Comparison of ENCODE assay signal across 8 cellular contexts in the genomic region with DNA sequence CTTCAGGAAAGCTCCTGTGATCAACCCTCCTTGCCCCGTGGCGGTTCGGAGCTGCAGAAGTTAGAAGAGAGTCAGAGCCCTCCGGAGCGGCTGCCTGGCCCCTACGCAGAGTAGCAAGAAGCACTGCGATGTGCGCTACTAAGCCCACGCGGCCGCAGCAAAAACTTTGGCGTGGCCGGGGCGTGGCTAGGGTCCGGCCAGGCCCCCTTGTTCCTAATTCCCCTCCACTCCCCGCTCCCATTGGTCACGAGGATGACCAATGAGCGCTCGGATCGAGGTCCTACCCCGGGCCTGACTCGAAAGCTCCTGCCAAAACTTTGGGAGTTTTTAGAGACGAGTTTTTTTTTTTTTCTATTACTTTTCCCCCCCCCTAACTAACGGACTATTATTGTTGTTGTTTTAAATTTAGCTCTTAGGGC. TPM values are rescaled to one million over a fixed set of nuclear protein-coding genes. Genes with fewer than 3 reads are reported as not detected.
DNase-seq lines count a peak whose midpoint lies in the region; ATAC-seq and TF ChIP-seq lines count a peak whose summit lies in the region.

A gene with protein sequence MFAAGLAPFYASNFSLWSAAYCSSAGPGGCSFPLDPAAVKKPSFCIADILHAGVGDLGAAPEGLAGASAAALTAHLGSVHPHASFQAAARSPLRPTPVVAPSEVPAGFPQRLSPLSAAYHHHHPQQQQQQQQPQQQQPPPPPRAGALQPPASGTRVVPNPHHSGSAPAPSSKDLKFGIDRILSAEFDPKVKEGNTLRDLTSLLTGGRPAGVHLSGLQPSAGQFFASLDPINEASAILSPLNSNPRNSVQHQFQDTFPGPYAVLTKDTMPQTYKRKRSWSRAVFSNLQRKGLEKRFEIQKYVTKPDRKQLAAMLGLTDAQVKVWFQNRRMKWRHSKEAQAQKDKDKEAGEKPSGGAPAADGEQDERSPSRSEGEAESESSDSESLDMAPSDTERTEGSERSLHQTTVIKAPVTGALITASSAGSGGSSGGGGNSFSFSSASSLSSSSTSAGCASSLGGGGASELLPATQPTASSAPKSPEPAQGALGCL (plus strand): TSS at position 354 of the 419 bp plus-strand sequence. CDS start 415 bp downstream, outside the sequence.

- H3K9me3 Mint-ChIP-seq in activated CD4-positive, alpha-beta T cell treated with anti-CD3 and anti-CD28 coated beads, Interleukin-2, amount 10 ng/mL, durations not matched to agents 24 days and 14 days, result no peaks in the 10 kb centered on the region
- H3K9me3 Mint-ChIP-seq in H9, result peaks cover 0 to 3% of the 10 kb centered on the region in 2 experiments; a peak in 2 of 5 replicates
- no peaks in the 10 kb centered on the region for H3K9me3 Mint-ChIP-seq in activated CD8-positive, alpha-beta T cell treated with anti-CD3 and anti-CD28 coated beads, Interleukin-2, amount 10 ng/mL, durations not matched to agents 7 days and 5 days (ENCODE audit: insufficient read depth)

- H3K4me3 ChIP-seq in MG63, result peak within 1 kb of the TSS; percentile 67
- peak within 1 kb of the TSS; percentile 81 for H3K4me3 ChIP-seq in fibroblast of pulmonary artery (replicated peaks; ENCODE audit: low read depth, low read length)
- H3K4me3 ChIP-seq in muscle layer of duodenum (ENCODE audit: low read depth in 1 of 2, low read length in 2 of 2), result peak within 1 kb of the TSS; percentile 67 to 95

- no peak within 1 kb of the TSS for H3K9ac ChIP-seq in H9 (ENCODE audit: extremely low read depth, insufficient read length, low read length)

- no peak within 1 kb of the TSS for H4K91ac ChIP-seq in H9 (ENCODE audit: insufficient read length, low read depth, low read length)

- H3K27ac ChIP-seq in H9 (ENCODE audit: insufficient read length, low read depth, low read length) (no peak within 1 kb of the TSS), muscle layer of duodenum (ENCODE audit: low read length) (peak within 1 kb of the TSS; percentile 95)

- WGBS in H9 (ENCODE audit: extremely low coverage, insufficient read length, low lambda C conversion rate), result no CpG with 5 or more reads among the region's 24 CpGs

- no peaks in the 10 kb centered on the region for H3K79me1 ChIP-seq in H9 (ENCODE audit: insufficient read depth, low read depth, low read length, poor library complexity, severe bottlenecking)

- H3K36me3 ChIP-seq in MG63, result peaks cover 29% of the 10 kb centered on the region
- peaks cover 0 to 20% of the 10 kb centered on the region in 2 donors for H3K36me3 ChIP-seq in muscle layer of duodenum (ENCODE audit: control insufficient read depth in 1 of 2, insufficient read depth in 2 of 2, low read length in 2 of 2)

- DNase-seq in activated CD4-positive, alpha-beta T cell treated with anti-CD3 and anti-CD28 coated beads, Interleukin-2, amount 10 ng/mL, durations not matched to agents 24 days and 14 days, result peak; percentile 81
- DNase-seq in activated CD4-positive, alpha-beta T cell treated with anti-CD3 and anti-CD28 coated beads, Interleukin-2, amount 50 U/mL, for 4 hours, result no peak
- peak; percentile 63 for DNase-seq in H9
- peak; percentile 96 for DNase-seq in MG63
- DNase-seq in activated CD8-positive, alpha-beta T cell treated with anti-CD3 and anti-CD28 coated beads, Interleukin-2, amount 10 ng/mL, durations not matched to agents 7 days and 5 days, result peak; percentile 34
- DNase-seq in fibroblast of pulmonary artery (ENCODE audit: low read depth), result peak; percentile 93
- peak; percentile 88 for DNase-seq in ureter (ENCODE audit: low spot score)

- no peak within 1 kb of the TSS for H2BK15ac ChIP-seq in H9 (ENCODE audit: low read depth, low read length)

- H2BK120ac ChIP-seq in H9 (ENCODE audit: low read depth, low read length, poor library complexity, severe bottlenecking), result no peak within 1 kb of the TSS

- H3K23ac ChIP-seq in H9 (ENCODE audit: insufficient read length, low read depth, low read length), result no peak within 1 kb of the TSS

- POLR2A ChIA-PET in activated CD8-positive, alpha-beta T cell treated with anti-CD3 and anti-CD28 coated beads, Interleukin-2, amount 10 ng/mL, durations not matched to agents 7 days and 5 days (lab: Charles Lee), result no interaction called here

- no peak within 1 kb of the TSS for H3K18ac ChIP-seq in H9 (ENCODE audit: insufficient read length, low read depth, low read length)

- H3K79me2 ChIP-seq in H9 (ENCODE audit: insufficient read depth, low read length), result no peaks in the 10 kb centered on the region

- H2BK5ac ChIP-seq in H9 (ENCODE audit: insufficient read length, low read length), result no peak within 1 kb of the TSS

- no peak within 1 kb of the TSS for H2BK20ac ChIP-seq in H9 (ENCODE audit: low read depth, low read length, poor library complexity, severe bottlenecking)

- no peaks in the 10 kb centered on the region for H4K20me1 ChIP-seq in H9 (ENCODE audit: control insufficient read depth, insufficient read depth, insufficient read length)

- H3K4me3 Mint-ChIP-seq in activated CD4-positive, alpha-beta T cell treated with anti-CD3 and anti-CD28 coated beads, Interleukin-2, amount 10 ng/mL, durations not matched to agents 24 days and 14 days, result peak within 1 kb of the TSS; percentile 90
- H3K4me3 Mint-ChIP-seq in H9, result peak within 1 kb of the TSS; percentile 57 to 86
- peak within 1 kb of the TSS; percentile 63 for H3K4me3 Mint-ChIP-seq in activated CD8-positive, alpha-beta T cell treated with anti-CD3 and anti-CD28 coated beads, Interleukin-2, amount 10 ng/mL, durations not matched to agents 7 days and 5 days

- H3K27me3 ChIP-seq in H9 (ENCODE audit: insufficient read depth, low read length) (peaks cover 91% of the 10 kb centered on the region), MG63 (no peaks in the 10 kb centered on the region), muscle layer of duodenum (ENCODE audit: low read depth, low read length) (no peaks in the 10 kb centered on the region)

- no peak within 1 kb of the TSS for H3K4ac ChIP-seq in H9 (ENCODE audit: low read depth, low read length)

- H3K4me2 ChIP-seq in H9 (ENCODE audit: insufficient read depth, insufficient read length, low read length), result peak within 1 kb of the TSS; percentile 59

- no peak within 1 kb of the TSS for H2AFZ ChIP-seq in H9 (ENCODE audit: low read length)

- H3K4me1 Mint-ChIP-seq in activated CD4-positive, alpha-beta T cell treated with anti-CD3 and anti-CD28 coated beads, Interleukin-2, amount 10 ng/mL, durations not matched to agents 24 days and 14 days, result peaks cover 26% of the 10 kb centered on the region
- H3K4me1 Mint-ChIP-seq in H9, result peaks cover 45 to 69% of the 10 kb centered on the region in 2 experiments
- peaks cover 40% of the 10 kb centered on the region for H3K4me1 Mint-ChIP-seq in activated CD8-positive, alpha-beta T cell treated with anti-CD3 and anti-CD28 coated beads, Interleukin-2, amount 10 ng/mL, durations not matched to agents 7 days and 5 days (ENCODE audit: low read depth)

- H3K4me1 ChIP-seq in H9 (ENCODE audit: insufficient read depth, low read length) (no peaks in the 10 kb centered on the region), muscle layer of duodenum (ENCODE audit: control insufficient read depth in 1 of 2, insufficient read depth in 2 of 2, low read length in 2 of 2) (peaks cover 5 to 19% of the 10 kb centered on the region in 2 donors)

- H3K23me2 ChIP-seq in H9 (ENCODE audit: insufficient read length, low read depth, low read length, poor library complexity, severe bottlenecking), result peaks cover 13% of the 10 kb centered on the region

- H4K8ac ChIP-seq in H9 (replicated peaks; ENCODE audit: insufficient read length, low read depth, low read length), result no peak within 1 kb of the TSS

- peak; percentile 68 for ATAC-seq in activated CD8-positive, alpha-beta T cell treated with anti-CD3 and anti-CD28 coated beads, Interleukin-2, amount 10 ng/mL, durations not matched to agents 7 days and 5 days

- H3K9me3 ChIP-seq in H9 (ENCODE audit: control insufficient read depth, low read depth, low read length) (no peaks in the 10 kb centered on the region), MG63 (no peaks in the 10 kb centered on the region), muscle layer of duodenum (ENCODE audit: control insufficient read depth in 1 of 2, low read length in 2 of 2) (no peaks in the 10 kb centered on the region)

- no peak within 1 kb of the TSS for H4K5ac ChIP-seq in H9 (ENCODE audit: insufficient read length, low read depth, low read length)

- peaks cover 74% of the 10 kb centered on the region for H3K27me3 Mint-ChIP-seq in activated CD4-positive, alpha-beta T cell treated with anti-CD3 and anti-CD28 coated beads, Interleukin-2, amount 10 ng/mL, durations not matched to agents 24 days and 14 days
- H3K27me3 Mint-ChIP-seq in H9 (ENCODE audit: low read depth), result peaks cover 100% of the 10 kb centered on the region
- H3K27me3 Mint-ChIP-seq in activated CD8-positive, alpha-beta T cell treated with anti-CD3 and anti-CD28 coated beads, Interleukin-2, amount 10 ng/mL, durations not matched to agents 7 days and 5 days (ENCODE audit: low read depth), result peaks cover 74% of the 10 kb centered on the region

- H2BK12ac ChIP-seq in H9 (ENCODE audit: insufficient read length, low read depth, low read length), result no peak within 1 kb of the TSS

- H3K27ac Mint-ChIP-seq in activated CD4-positive, alpha-beta T cell treated with anti-CD3 and anti-CD28 coated beads, Interleukin-2, amount 10 ng/mL, durations not matched to agents 24 days and 14 days, result peak within 1 kb of the TSS; percentile 88
- no peak within 1 kb of the TSS for H3K27ac Mint-ChIP-seq in H9
- H3K27ac Mint-ChIP-seq in activated CD8-positive, alpha-beta T cell treated with anti-CD3 and anti-CD28 coated beads, Interleukin-2, amount 10 ng/mL, durations not matched to agents 7 days and 5 days, result no peak within 1 kb of the TSS

- TF ChIP-seq CTCF in H9 (conservative IDR thresholded peaks at IDR 0.05), result no peak
- no peak for TF ChIP-seq CTCF in fibroblast of pulmonary artery (IDR thresholded peaks at IDR 0.05; ENCODE audit: low read length, missing control alignments)

- no peak within 1 kb of the TSS for H3K14ac ChIP-seq in H9 (ENCODE audit: insufficient read depth, low read length)

- no peak within 1 kb of the TSS for H2AK5ac ChIP-seq in H9 (ENCODE audit: insufficient read length, low read length)

- H3K56ac ChIP-seq in H9 (ENCODE audit: insufficient read length, low read depth, low read length), result no peak within 1 kb of the TSS

- H3K36me3 Mint-ChIP-seq in activated CD4-positive, alpha-beta T cell treated with anti-CD3 and anti-CD28 coated beads, Interleukin-2, amount 10 ng/mL, durations not matched to agents 24 days and 14 days (ENCODE audit: low read depth), result peaks cover 6% of the 10 kb centered on the region
- H3K36me3 Mint-ChIP-seq in H9 (ENCODE audit: insufficient read depth in 1 of 3, low read depth in 3 of 3), result no peaks in the 10 kb centered on the region; a peak in 2 of 7 replicates
- H3K36me3 Mint-ChIP-seq in activated CD8-positive, alpha-beta T cell treated with anti-CD3 and anti-CD28 coated beads, Interleukin-2, amount 10 ng/mL, durations not matched to agents 7 days and 5 days (ENCODE audit: low read depth), result no peaks in the 10 kb centered on the region

- intact Hi-C loops in activated CD4-positive, alpha-beta T cell treated with anti-CD3 and anti-CD28 coated beads, Interleukin-2, amount 10 ng/mL, durations not matched to agents 24 days and 14 days (cut with micrococcal nuclease), result loop anchor here (1.0 to 2.0 kb wide), 2 partner anchors 14 to 190 kb away; no protein-coding TSS in a partner anchor

- no peak within 1 kb of the TSS for H3T11ph ChIP-seq in H9 (ENCODE audit: low read length)

- CTCF ChIA-PET in activated CD8-positive, alpha-beta T cell treated with anti-CD3 and anti-CD28 coated beads, Interleukin-2, amount 10 ng/mL, durations not matched to agents 7 days and 5 days (lab: Charles Lee), result no interaction called here

RNA-seq across cellular contexts. Expression of the gene that starts here (rescaled TPM):
- 5.7 and 7.2 TPM in 2 replicates for total RNA-seq in activated CD4-positive, alpha-beta T cell treated with anti-CD3 and anti-CD28 coated beads, Interleukin-2, amount 10 ng/mL, durations not matched to agents 24 days and 14 days
- total RNA-seq in H9 (2021) (0.37 and 0.88 TPM in 2 replicates), ureter (7.5 TPM)
- total RNA-seq in MG63 (2014; rRNA removed; shearing (Covaris generic); ENCODE audit: low replicate concordance), result 2.0 and 5.6 TPM in 2 replicates
- total RNA-seq in activated CD8-positive, alpha-beta T cell treated with anti-CD3 and anti-CD28 coated beads, Interleukin-2, amount 10 ng/mL, durations not matched to agents 7 days and 5 days, result not detected

Comparison
In these comparisons a context has a peak if more than half of its experiments do, and no peak if none do; other contexts are left out.
1. DNase-seq: peak in activated CD4-positive, alpha-beta T cell treated with anti-CD3 and anti-CD28 coated beads, Interleukin-2, amount 10 ng/mL, durations not matched to agents 24 days and 14 days (single experiment), MG63 (single experiment), fibroblast of pulmonary artery (single experiment) and ureter (single experiment); none in activated CD4-positive, alpha-beta T cell treated with anti-CD3 and anti-CD28 coated beads, Interleukin-2, amount 50 U/mL, for 4 hours (0 of 2).
2. Peak in DNase-seq and H3K4me2 ChIP-seq in H9; RNA of the gene not detected or under 1 TPM.
3. Peak in DNase-seq and ATAC-seq in activated CD8-positive, alpha-beta T cell treated with anti-CD3 and anti-CD28 coated beads, Interleukin-2, amount 10 ng/mL, durations not matched to agents 7 days and 5 days; RNA of the gene not detected or under 1 TPM.
4. Peak in every context shown above with its lines, with median percentiles within 50 percentile points of each other: H3K4me3 Mint-ChIP-seq and H3K4me3 ChIP-seq.